ENCODE assay signal across 23 cellular contexts in the genomic region with DNA sequence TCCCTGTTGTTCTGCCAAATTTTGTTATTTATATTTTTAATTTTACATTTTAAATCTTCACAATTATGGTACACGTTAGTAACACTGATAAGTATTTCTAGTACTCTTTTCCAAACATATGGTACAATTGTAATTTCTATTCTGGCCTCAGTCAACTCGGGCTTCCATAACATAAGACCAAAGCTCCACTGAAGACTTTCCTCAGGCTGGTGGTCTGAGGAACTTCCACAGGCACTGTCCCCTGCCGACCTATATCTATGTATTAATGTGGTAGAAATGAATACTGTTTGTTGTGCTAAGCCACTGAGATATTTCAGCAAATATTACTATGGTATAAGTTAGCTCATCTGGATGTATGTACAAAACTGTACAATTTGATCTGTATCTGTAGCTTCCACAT.
"Had no signal": no experiment of that assay in that cellular context is flagged by ENCODE, and none has a peak within 500 bp of the region (broad histone marks: within the 10 kb centered on the region; RNA-seq: fewer than 3 reads in every experiment).

No MANE protein-coding gene starts in this region.

- H3K9me3 ChIP-seq: esophagus squamous epithelium, gastrocnemius medialis, lower lobe of right lung, mucosa of descending colon had no signal

- H3K4me3 ChIP-seq: esophagus squamous epithelium, gastrocnemius medialis, heart right ventricle, left lung, lower lobe of right lung, mucosa of descending colon had no signal

- DNase-seq: cortex of kidney; effector CD8-positive, alpha-beta T cell; effector memory CD8-positive, alpha-beta T cell; endodermal cell; erythroblast; esophagus squamous epithelium; foreskin fibroblast; foreskin melanocyte; gastrocnemius medialis; glutamatergic neuron; head of caudate nucleus; heart right ventricle; hippocampal formation; left cardiac atrium; left lung; left ventricle myocardium superior; lower lobe of right lung; mesenchymal stem cell; mucosa of descending colon; naive B cell; naive thymus-derived CD8-positive, alpha-beta T cell had no signal

- H3K27ac ChIP-seq: epithelial cell of prostate, esophagus squamous epithelium, gastrocnemius medialis, heart right ventricle, left lung, lower lobe of right lung had no signal

- H3K27me3 ChIP-seq: esophagus squamous epithelium, gastrocnemius medialis, heart right ventricle, left lung had no signal

- ATAC-seq: effector memory CD8-positive, alpha-beta T cell; esophagus mucosa; gastrocnemius medialis; heart right ventricle; left cardiac atrium; left lung; left ventricle myocardium superior; lower lobe of right lung; mucosa of descending colon; naive thymus-derived CD8-positive, alpha-beta T cell had no signal

- H3K36me3 ChIP-seq: esophagus squamous epithelium, gastrocnemius medialis, heart right ventricle, left lung, lower lobe of right lung had no signal

- H3K4me1 ChIP-seq: esophagus squamous epithelium, gastrocnemius medialis, heart right ventricle, left lung, lower lobe of right lung had no signal
